2 cellular contexts compared by ENCODE assay signal in genomic region chr12:102169922-102170698, GRCh38.
TF ChIP-seq lines count a peak whose summit lies in the region.

No MANE protein-coding gene starts in this region.

TF ChIP-seq in H1, 55 proteins besides CTCF, POLR2A, EP300 and RAD21:
- TF ChIP-seq SIN3A (conservative IDR thresholded peaks at IDR 0.05 in 1 of 2, IDR thresholded peaks at IDR 0.05 in 1 of 2; ENCODE audit: low read depth in 1 of 2, low read length in 2 of 2) (no peak), YY1 (IDR thresholded peaks at IDR 0.05; ENCODE audit: low read depth, low read length) (peak; percentile 49; the same call in 1 of the 2 replicates)

TF ChIP-seq in neural cell, 6 proteins besides CTCF, POLR2A, EP300 and RAD21:
- no peak for TF ChIP-seq REST (IDR thresholded peaks at IDR 0.05; ENCODE audit: borderline replicate concordance)
- peak; percentile 59 for TF ChIP-seq SMC3 (conservative IDR thresholded peaks at IDR 0.05; ENCODE audit: poor library complexity)
- TF ChIP-seq TAF1 (IDR thresholded peaks at IDR 0.05; ENCODE audit: low read depth): no peak
